In genomic region chr19:52297601-52298358, GRCh38 we compare ENCODE assay signal across 8 cellular contexts. TPM values are rescaled to one million over a fixed set of nuclear protein-coding genes. Genes with fewer than 3 reads are reported as not detected.
DNase-seq lines count a peak whose midpoint lies in the region; ATAC-seq and TF ChIP-seq lines count a peak whose summit lies in the region.

No MANE protein-coding gene starts in this region.

- no peaks in the 10 kb centered on the region for H3K27me3 ChIP-seq in MG63

- no peak for DNase-seq in activated CD4-positive, alpha-beta T cell treated with anti-CD3 and anti-CD28 coated beads, Interleukin-2, amount 10 ng/mL, durations not matched to agents 24 days and 14 days
- DNase-seq in activated CD4-positive, alpha-beta T cell treated with anti-CD3 and anti-CD28 coated beads for 1 hour = no peak
- DNase-seq in MG63 (no peak), cerebellum (ENCODE audit: low spot score) (peak; percentile 3), mucosa of descending colon (no peak), posterior vena cava (ENCODE audit: low spot score) (no peak), GM20000 (ENCODE audit: low spot score) (no peak)

- peaks cover 17% of the 10 kb centered on the region for H3K4me1 Mint-ChIP-seq in activated CD4-positive, alpha-beta T cell treated with anti-CD3 and anti-CD28 coated beads, Interleukin-2, amount 10 ng/mL, durations not matched to agents 24 days and 14 days

- H3K4me3 Mint-ChIP-seq in activated CD4-positive, alpha-beta T cell treated with anti-CD3 and anti-CD28 coated beads, Interleukin-2, amount 10 ng/mL, durations not matched to agents 24 days and 14 days = peak overlapping the region; percentile 83

- peaks cover 36% of the 10 kb centered on the region for H3K9me3 Mint-ChIP-seq in activated CD4-positive, alpha-beta T cell treated with anti-CD3 and anti-CD28 coated beads, Interleukin-2, amount 10 ng/mL, durations not matched to agents 24 days and 14 days

- intact Hi-C loops in activated CD4-positive, alpha-beta T cell treated with anti-CD3 and anti-CD28 coated beads, Interleukin-2, amount 10 ng/mL, durations not matched to agents 24 days and 14 days (cut with micrococcal nuclease) = loop anchor here (1.0 to 10.0 kb wide), 2 partner anchors 28 to 337 kb away; partner anchors contain the start of genes ZNF766 and ZNF83
- intact Hi-C loops in mucosa of descending colon (cut with DNase I, micrococcal nuclease) = no loop called here
- intact Hi-C loops in posterior vena cava (cut with DNase I) = no loop called here

- peaks cover 30% of the 10 kb centered on the region for H3K9me3 ChIP-seq in MG63
- H3K9me3 ChIP-seq in mucosa of descending colon = peaks cover 26% of the 10 kb centered on the region

- H3K27ac Mint-ChIP-seq in activated CD4-positive, alpha-beta T cell treated with anti-CD3 and anti-CD28 coated beads, Interleukin-2, amount 10 ng/mL, durations not matched to agents 24 days and 14 days = peak overlapping the region; percentile 98

- peaks cover 8% of the 10 kb centered on the region for H3K4me1 ChIP-seq in mucosa of descending colon (ENCODE audit: low read depth)

- H3K4me3 ChIP-seq in MG63 (peak overlapping the region; percentile 95), mucosa of descending colon (peak overlapping the region; percentile 67)

- H3K27me3 Mint-ChIP-seq in activated CD4-positive, alpha-beta T cell treated with anti-CD3 and anti-CD28 coated beads, Interleukin-2, amount 10 ng/mL, durations not matched to agents 24 days and 14 days = peaks cover 5% of the 10 kb centered on the region

- ATAC-seq in mucosa of descending colon (no peak), HG03175 (IDR thresholded peaks at IDR 0.05; ENCODE audit: unreplicated experiment) (no peak)

- TF ChIP-seq CTCF in mucosa of descending colon (IDR thresholded peaks at IDR 0.05) (no peak), GM20000 (IDR thresholded peaks at IDR 0.05; ENCODE audit: extremely low read depth, missing control alignments) (no peak)

- H3K36me3 ChIP-seq in MG63 (peaks cover 41% of the 10 kb centered on the region), mucosa of descending colon (ENCODE audit: low read depth) (peaks cover 8% of the 10 kb centered on the region)

- H3K36me3 Mint-ChIP-seq in activated CD4-positive, alpha-beta T cell treated with anti-CD3 and anti-CD28 coated beads, Interleukin-2, amount 10 ng/mL, durations not matched to agents 24 days and 14 days (ENCODE audit: low read depth) = peaks cover 73% of the 10 kb centered on the region

RNA-seq across cellular contexts. Expression of gene ZNF480, which starts 0.8 kb away (rescaled TPM):
- total RNA-seq in activated CD4-positive, alpha-beta T cell treated with anti-CD3 and anti-CD28 coated beads, Interleukin-2, amount 10 ng/mL, durations not matched to agents 24 days and 14 days = 4.2 and 5.0 TPM in 2 replicates
- 2.7 and 3.8 TPM in 2 replicates for total RNA-seq in MG63 (2014; rRNA removed; shearing (Covaris generic); ENCODE audit: low replicate concordance)
- total RNA-seq in cerebellum (11.1 TPM), mucosa of descending colon (10 to 100 TPM; 12.8 to 16.9 (median 15.0) TPM), posterior vena cava (10 to 100 TPM; 10.9 to 12.4 TPM)

RNA-seq across cellular contexts. Expression of gene ZNF766, which starts 28.4 kb away (rescaled TPM):
- 18.2 and 19.9 TPM in 2 replicates for total RNA-seq in activated CD4-positive, alpha-beta T cell treated with anti-CD3 and anti-CD28 coated beads, Interleukin-2, amount 10 ng/mL, durations not matched to agents 24 days and 14 days
- 12.3 and 32.7 TPM in 2 replicates for total RNA-seq in MG63 (2014; rRNA removed; shearing (Covaris generic); ENCODE audit: low replicate concordance)
- total RNA-seq in cerebellum (15.8 TPM), mucosa of descending colon (10 to 100 TPM; 11.4 to 21.0 (median 12.8) TPM), posterior vena cava (10 to 100 TPM; 11.5 to 15.6 TPM)

RNA-seq across cellular contexts. Expression of gene ZNF610, which starts 38.3 kb away (rescaled TPM):
- total RNA-seq in activated CD4-positive, alpha-beta T cell treated with anti-CD3 and anti-CD28 coated beads, Interleukin-2, amount 10 ng/mL, durations not matched to agents 24 days and 14 days = 0.12 and 0.85 TPM in 2 replicates
- 0.15 and 2.4 TPM in 2 replicates for total RNA-seq in MG63 (2014; rRNA removed; shearing (Covaris generic); ENCODE audit: low replicate concordance)
- total RNA-seq in cerebellum (20.0 TPM), mucosa of descending colon (1 to 10 TPM; 1.7 to 3.8 (median 2.1) TPM), posterior vena cava (1 to 10 TPM in 1 of 2 donors, under 1 TPM in 1; 0.76 to 1.1 TPM)
